8 cellular contexts compared by ENCODE assay signal in genomic region chr7:64888901-64889685, GRCh38. TPM values are rescaled to one million over a fixed set of nuclear protein-coding genes. Genes with fewer than 3 reads are reported as not detected.
DNase-seq lines count a peak whose midpoint lies in the region; FAIRE-seq and TF ChIP-seq lines count a peak whose summit lies in the region.

No MANE protein-coding gene starts in this region.

- no peaks in the 10 kb centered on the region for H3K9me1 ChIP-seq in endothelial cell of umbilical vein (replicated peaks; ENCODE audit: control insufficient read depth, extremely low read depth, insufficient read depth, low read length)

- CTCF ChIA-PET in CD8-positive, alpha-beta memory T cell (lab: Charles Lee): interaction anchor here (1.4 kb wide), 1 partner anchor 12 kb away, joined by 5 read pairs; no protein-coding TSS in a partner anchor
- CTCF ChIA-PET in endothelial cell of umbilical vein (lab: Charles Lee): interaction anchor here (0.7 kb wide), 1 partner anchor 15 kb away, joined by 3 read pairs; no protein-coding TSS in a partner anchor

- peaks cover 0 to 6% (median 2%) of the 10 kb centered on the region in 3 donors for H3K36me3 Mint-ChIP-seq in CD8-positive, alpha-beta memory T cell

- H3K9me3 ChIP-seq in CD8-positive, alpha-beta memory T cell (ENCODE audit: low read length): no peaks in the 10 kb centered on the region
- no peaks in the 10 kb centered on the region for H3K9me3 ChIP-seq in endothelial cell of umbilical vein (replicated peaks; ENCODE audit: control insufficient read depth, insufficient read depth, low read length)
- H3K9me3 ChIP-seq in mucosa of rectum (ENCODE audit: control insufficient read depth in 2 of 2, low read length in 2 of 2): no peaks in the 10 kb centered on the region
- no peaks in the 10 kb centered on the region for H3K9me3 ChIP-seq in uterus

- no peaks in the 10 kb centered on the region for H3K36me3 ChIP-seq in CD8-positive, alpha-beta memory T cell (ENCODE audit: insufficient read depth, low read length)
- no peaks in the 10 kb centered on the region for H3K36me3 ChIP-seq in endothelial cell of umbilical vein (ENCODE audit: control insufficient read depth in 2 of 2, extremely low read depth in 1 of 2, insufficient read depth in 2 of 2, low read length in 2 of 2)
- no peaks in the 10 kb centered on the region for H3K36me3 ChIP-seq in mucosa of rectum (ENCODE audit: control insufficient read depth in 2 of 2, insufficient read depth in 2 of 2, low read length in 2 of 2)
- H3K36me3 ChIP-seq in uterus: no peaks in the 10 kb centered on the region

- peak overlapping the region; percentile 90 to 91 (median 91) for H3K4me3 Mint-ChIP-seq in CD8-positive, alpha-beta memory T cell

- no peaks in the 10 kb centered on the region for H3K27me3 ChIP-seq in CD8-positive, alpha-beta memory T cell (ENCODE audit: insufficient read depth, low read length, poor library complexity, severe bottlenecking)
- H3K27me3 ChIP-seq in endothelial cell of umbilical vein (ENCODE audit: control insufficient read depth in 2 of 2, insufficient read depth in 2 of 2, low read length in 2 of 2) (peaks cover 23 to 29% of the 10 kb centered on the region in 2 experiments), mucosa of rectum (ENCODE audit: control insufficient read depth in 2 of 2, insufficient read depth in 2 of 2, low read length in 2 of 2) (peaks cover 0 to 7% of the 10 kb centered on the region in 2 donors), uterus (no peaks in the 10 kb centered on the region)

- DNase-seq in CD8-positive, alpha-beta memory T cell: peak in 1 of 5 donors; percentile 16
- DNase-seq in NOMO-1 treated with dmso at 0.1 percent for 144 hours (lab: John Stamatoyannopoulos, UW; ENCODE audit: unreplicated experiment) (peak; percentile 9), endothelial cell of umbilical vein (ENCODE audit: low read depth, low spot score) (peak; percentile 8), uterus (no peak), RCC 7860 (ENCODE audit: low spot score) (no peak), pons (ENCODE audit: low spot score) (no peak), SHP77 (lab: John Stamatoyannopoulos, UW) (no peak)

- intact Hi-C loops in endothelial cell of umbilical vein (cut with micrococcal nuclease): no loop called here
- intact Hi-C loops in uterus (cut with DNase I; ENCODE audit: low total_unique reads): no loop called here

- POLR2A ChIA-PET in CD8-positive, alpha-beta memory T cell (lab: Charles Lee): no interaction called here
- POLR2A ChIA-PET in endothelial cell of umbilical vein (lab: Charles Lee): no interaction called here

- no peaks in the 10 kb centered on the region for H4K20me1 ChIP-seq in endothelial cell of umbilical vein (replicated peaks; ENCODE audit: control insufficient read depth, extremely low read depth, insufficient read depth, low read length)

- H3K27me3 Mint-ChIP-seq in CD8-positive, alpha-beta memory T cell: peaks cover 55 to 56% of the 10 kb centered on the region in 2 donors

- no peak for TF ChIP-seq POLR2A in endothelial cell of umbilical vein (IDR thresholded peaks at IDR 0.05; ENCODE audit: low read depth, low read length)
- TF ChIP-seq POLR2A in uterus (IDR thresholded peaks at IDR 0.05): no peak

- dilution Hi-C loops in endothelial cell of umbilical vein (cut with MboI; ENCODE audit: extremely low pct_ligation_motif_present, low sequenced_read_pairs): no loop called here

- H3K9me3 Mint-ChIP-seq in CD8-positive, alpha-beta memory T cell: no peaks in the 10 kb centered on the region

- peak overlapping the region; percentile 73 for H3K4me3 ChIP-seq in CD8-positive, alpha-beta memory T cell (ENCODE audit: low read length)
- H3K4me3 ChIP-seq in endothelial cell of umbilical vein (replicated peaks in 1 of 3; ENCODE audit: insufficient read depth in 1 of 3, low read depth in 1 of 3, low read length in 3 of 3) (peak overlapping the region in 1 of 3 experiments; percentile 3), mucosa of rectum (ENCODE audit: low read length in 2 of 2) (peak overlapping the region; percentile 76 to 93), uterus (peak overlapping the region; percentile 32 to 37)

- peaks cover 10 to 23% (median 12%) of the 10 kb centered on the region in 3 donors for H3K4me1 Mint-ChIP-seq in CD8-positive, alpha-beta memory T cell

- H3K27ac ChIP-seq in CD8-positive, alpha-beta memory T cell (ENCODE audit: low read depth, low read length): no peak overlapping the region
- H3K27ac ChIP-seq in endothelial cell of umbilical vein (ENCODE audit: insufficient read depth, low read depth, low read length) (no peak overlapping the region), mucosa of rectum (ENCODE audit: low read depth in 2 of 2, low read length in 2 of 2) (no peak overlapping the region), uterus (no peak overlapping the region)

- FAIRE-seq in endothelial cell of umbilical vein (lab: Jason Lieb, UNC): no peak
- no peak for FAIRE-seq in RCC 7860 (lab: Jason Lieb, UNC)

- peak overlapping the region in 5 of 8 donors; percentile 12 to 83 (median 58) for H3K27ac Mint-ChIP-seq in CD8-positive, alpha-beta memory T cell

- H3K79me2 ChIP-seq in endothelial cell of umbilical vein (ENCODE audit: control insufficient read depth, insufficient read depth, low read length): no peaks in the 10 kb centered on the region

- BruUV-seq in endothelial cell of umbilical vein (replicated peaks; lab: Mats Ljungman, UMichigan): no TSS peak

- TF ChIP-seq CTCF in endothelial cell of umbilical vein (IDR thresholded peaks at IDR 0.05; ENCODE audit: extremely low read depth in 1 of 2, insufficient read depth in 1 of 2, low read depth in 1 of 2, low read length in 2 of 2) (no peak), uterus (IDR thresholded peaks at IDR 0.05) (no peak)

- peak overlapping the region; percentile 35 for H3K4me2 ChIP-seq in endothelial cell of umbilical vein (ENCODE audit: insufficient read depth, low read length)

- H3K4me1 ChIP-seq in CD8-positive, alpha-beta memory T cell (ENCODE audit: insufficient read depth, low read length): no peaks in the 10 kb centered on the region
- H3K4me1 ChIP-seq in endothelial cell of umbilical vein (ENCODE audit: control insufficient read depth, extremely low read depth, insufficient read depth, low read length) (no peaks in the 10 kb centered on the region), mucosa of rectum (ENCODE audit: control insufficient read depth in 2 of 2, insufficient read depth in 2 of 2, low read length in 2 of 2) (peaks cover 8 to 10% of the 10 kb centered on the region in 2 donors), uterus (peaks cover 0 to 7% of the 10 kb centered on the region in 2 donors)

- H3K9ac ChIP-seq in endothelial cell of umbilical vein (replicated peaks; ENCODE audit: extremely low read depth, insufficient read depth, low read length) (no peak overlapping the region), mucosa of rectum (ENCODE audit: low read depth in 1 of 2, low read length in 2 of 2) (peak overlapping the region; percentile 41 to 80)

- peak overlapping the region; percentile 57 for H2AFZ ChIP-seq in endothelial cell of umbilical vein (ENCODE audit: low read depth, low read length)

TF ChIP-seq in endothelial cell of umbilical vein, 7 proteins besides CTCF, POLR2A, EP300 and RAD21:
- peak; percentile 77 for TF ChIP-seq EZH2 (IDR thresholded peaks at IDR 0.05; ENCODE audit: borderline replicate concordance, low read depth, low read length, severe bottlenecking)
- TF ChIP-seq FOS (IDR thresholded peaks at IDR 0.05; ENCODE audit: borderline replicate concordance, insufficient read depth, low read length): no peak

RNA-seq across cellular contexts. Expression of gene ZNF273, which starts 14.0 kb away (rescaled TPM):
- 1 to 10 TPM; 6.8 to 7.1 TPM for total RNA-seq in CD8-positive, alpha-beta memory T cell
- 3.1 TPM for polyA plus RNA-seq in CD8-positive, alpha-beta memory T cell
- total RNA-seq in endothelial cell of umbilical vein (4.0 and 4.1 TPM in 2 replicates), uterus (10 to 100 TPM in 1 of 4 donors, 1 to 10 TPM in 3; 1.5 to 21.8 (median 8.0) TPM)
- 1.4 TPM in 2 replicates for polyA plus RNA-seq in endothelial cell of umbilical vein
- 1.6 and 1.9 TPM in 2 replicates for polyA plus RNA-seq in endothelial cell of umbilical vein (2011; cell fraction: cytosol; rRNA removed)
- 2.4 and 3.3 TPM in 2 replicates for polyA plus RNA-seq in endothelial cell of umbilical vein (2011; cell fraction: nucleus; rRNA removed)
- polyA plus RNA-seq in endothelial cell of umbilical vein (2012): 1.6 and 1.8 TPM in 2 replicates
- 0.75 and 1.3 TPM in 2 replicates for polyA minus RNA-seq in endothelial cell of umbilical vein
- polyA minus RNA-seq in endothelial cell of umbilical vein (2011; cell fraction: cytosol; rRNA and poly(A)+ RNA removed): 3.9 TPM
- polyA minus RNA-seq in endothelial cell of umbilical vein (2011; cell fraction: nucleus; rRNA and poly(A)+ RNA removed): 3.2 and 5.2 TPM in 2 replicates

Comparison
In these comparisons a context has a peak if more than half of its experiments do, and no peak if none do; other contexts are left out.
1. DNase-seq: peak in NOMO-1 treated with dmso at 0.1 percent for 144 hours (single experiment) and endothelial cell of umbilical vein (single experiment); none in uterus (0 of 2), RCC 7860 (single experiment), pons (single experiment) and SHP77 (0 of 2).